Comparison of ENCODE assay signal across 1 cellular context in the genomic region with DNA sequence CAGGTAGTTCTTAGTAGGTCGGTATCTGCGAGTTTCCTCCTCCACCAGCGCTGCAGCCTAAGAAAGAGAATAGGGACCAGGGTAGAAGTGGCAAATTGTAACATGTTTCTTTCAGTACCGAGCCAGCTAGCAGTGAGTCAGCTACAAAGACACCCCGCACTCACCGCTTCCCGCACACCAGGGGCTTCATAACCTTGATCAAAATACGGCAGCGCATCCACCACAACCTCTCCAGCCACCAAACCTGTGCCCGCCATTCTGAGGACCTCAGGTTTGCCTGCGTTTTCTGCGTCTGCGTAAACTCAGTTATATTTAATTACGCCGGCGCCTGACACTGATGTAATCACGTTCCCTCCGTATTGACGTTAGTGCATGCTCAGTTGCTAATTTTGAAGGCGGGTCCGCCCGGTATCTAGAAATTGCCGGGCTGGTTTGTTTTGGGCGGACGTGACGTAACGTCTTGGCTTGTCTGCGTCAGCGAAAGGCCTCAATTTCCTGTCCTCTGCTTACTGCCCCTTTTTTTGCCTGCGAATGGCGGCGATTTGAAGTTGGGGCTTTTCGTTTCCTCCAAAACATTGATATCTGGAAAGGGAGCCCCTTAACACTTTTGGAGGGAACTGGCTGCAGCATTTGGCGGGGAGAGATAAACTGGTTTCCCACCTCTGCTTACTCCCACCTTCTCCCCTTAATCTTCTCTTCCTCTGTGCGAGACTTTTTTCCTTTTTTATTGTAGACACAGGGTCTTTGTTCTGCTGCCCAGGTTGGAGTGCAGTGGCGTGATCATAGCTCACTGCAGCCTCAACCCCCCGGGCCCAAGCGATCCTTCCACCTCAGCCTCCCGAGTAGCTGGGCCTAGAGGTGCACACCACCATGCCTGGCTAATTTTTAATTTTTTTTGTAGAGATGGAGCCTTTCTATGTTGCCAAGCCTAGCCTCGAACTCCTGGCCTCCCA.
TF ChIP-seq lines count a peak whose summit lies in the region.

A gene (minus strand): TSS at position 281 of the 953 bp plus-strand sequence. CDS start 24 bp downstream, at position 257.

TF ChIP-seq in HEK293, 187 proteins besides CTCF, POLR2A, EP300 and RAD21 (continued from another document):
- no peak for TF ChIP-seq ZNF560 (tag by site-specific recombination; IDR thresholded peaks at IDR 0.05; ENCODE audit: borderline replicate concordance)
- TF ChIP-seq ZNF654 (tag by site-specific recombination; IDR thresholded peaks at IDR 0.05; ENCODE audit: low read depth) = no peak
- TF ChIP-seq, protein P1, sequence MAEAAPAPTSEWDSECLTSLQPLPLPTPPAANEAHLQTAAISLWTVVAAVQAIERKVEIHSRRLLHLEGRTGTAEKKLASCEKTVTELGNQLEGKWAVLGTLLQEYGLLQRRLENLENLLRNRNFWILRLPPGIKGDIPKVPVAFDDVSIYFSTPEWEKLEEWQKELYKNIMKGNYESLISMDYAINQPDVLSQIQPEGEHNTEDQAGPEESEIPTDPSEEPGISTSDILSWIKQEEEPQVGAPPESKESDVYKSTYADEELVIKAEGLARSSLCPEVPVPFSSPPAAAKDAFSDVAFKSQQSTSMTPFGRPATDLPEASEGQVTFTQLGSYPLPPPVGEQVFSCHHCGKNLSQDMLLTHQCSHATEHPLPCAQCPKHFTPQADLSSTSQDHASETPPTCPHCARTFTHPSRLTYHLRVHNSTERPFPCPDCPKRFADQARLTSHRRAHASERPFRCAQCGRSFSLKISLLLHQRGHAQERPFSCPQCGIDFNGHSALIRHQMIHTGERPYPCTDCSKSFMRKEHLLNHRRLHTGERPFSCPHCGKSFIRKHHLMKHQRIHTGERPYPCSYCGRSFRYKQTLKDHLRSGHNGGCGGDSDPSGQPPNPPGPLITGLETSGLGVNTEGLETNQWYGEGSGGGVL (tag by site-specific recombination; IDR thresholded peaks at IDR 0.05) = no peak
- no peak for TF ChIP-seq HOXD13 (CRISPR knock-in tag; IDR thresholded peaks at IDR 0.05; ENCODE audit: borderline replicate concordance)
- TF ChIP-seq, protein P2, sequence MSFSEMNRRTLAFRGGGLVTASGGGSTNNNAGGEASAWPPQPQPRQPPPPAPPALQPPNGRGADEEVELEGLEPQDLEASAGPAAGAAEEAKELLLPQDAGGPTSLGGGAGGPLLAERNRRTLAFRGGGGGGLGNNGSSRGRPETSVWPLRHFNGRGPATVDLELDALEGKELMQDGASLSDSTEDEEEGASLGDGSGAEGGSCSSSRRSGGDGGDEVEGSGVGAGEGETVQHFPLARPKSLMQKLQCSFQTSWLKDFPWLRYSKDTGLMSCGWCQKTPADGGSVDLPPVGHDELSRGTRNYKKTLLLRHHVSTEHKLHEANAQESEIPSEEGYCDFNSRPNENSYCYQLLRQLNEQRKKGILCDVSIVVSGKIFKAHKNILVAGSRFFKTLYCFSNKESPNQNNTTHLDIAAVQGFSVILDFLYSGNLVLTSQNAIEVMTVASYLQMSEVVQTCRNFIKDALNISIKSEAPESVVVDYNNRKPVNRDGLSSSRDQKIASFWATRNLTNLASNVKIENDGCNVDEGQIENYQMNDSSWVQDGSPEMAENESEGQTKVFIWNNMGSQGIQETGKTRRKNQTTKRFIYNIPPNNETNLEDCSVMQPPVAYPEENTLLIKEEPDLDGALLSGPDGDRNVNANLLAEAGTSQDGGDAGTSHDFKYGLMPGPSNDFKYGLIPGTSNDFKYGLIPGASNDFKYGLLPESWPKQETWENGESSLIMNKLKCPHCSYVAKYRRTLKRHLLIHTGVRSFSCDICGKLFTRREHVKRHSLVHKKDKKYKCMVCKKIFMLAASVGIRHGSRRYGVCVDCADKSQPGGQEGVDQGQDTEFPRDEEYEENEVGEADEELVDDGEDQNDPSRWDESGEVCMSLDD (tag by site-specific recombination; IDR thresholded peaks at IDR 0.05) = peak; percentile 49
- TF ChIP-seq, protein P3, sequence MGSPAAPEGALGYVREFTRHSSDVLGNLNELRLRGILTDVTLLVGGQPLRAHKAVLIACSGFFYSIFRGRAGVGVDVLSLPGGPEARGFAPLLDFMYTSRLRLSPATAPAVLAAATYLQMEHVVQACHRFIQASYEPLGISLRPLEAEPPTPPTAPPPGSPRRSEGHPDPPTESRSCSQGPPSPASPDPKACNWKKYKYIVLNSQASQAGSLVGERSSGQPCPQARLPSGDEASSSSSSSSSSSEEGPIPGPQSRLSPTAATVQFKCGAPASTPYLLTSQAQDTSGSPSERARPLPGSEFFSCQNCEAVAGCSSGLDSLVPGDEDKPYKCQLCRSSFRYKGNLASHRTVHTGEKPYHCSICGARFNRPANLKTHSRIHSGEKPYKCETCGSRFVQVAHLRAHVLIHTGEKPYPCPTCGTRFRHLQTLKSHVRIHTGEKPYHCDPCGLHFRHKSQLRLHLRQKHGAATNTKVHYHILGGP (tag by site-specific recombination; IDR thresholded peaks at IDR 0.05) = no peak
- TF ChIP-seq MEIS1 (CRISPR knock-in tag; IDR thresholded peaks at IDR 0.05; ENCODE audit: borderline replicate concordance) = no peak
- TF ChIP-seq ZNF624 (tag by site-specific recombination; IDR thresholded peaks at IDR 0.05) = no peak
- TF ChIP-seq ZNF10 (tag by site-specific recombination; IDR thresholded peaks at IDR 0.05) = no peak
- TF ChIP-seq ZNF549 (tag by site-specific recombination; IDR thresholded peaks at IDR 0.05) = no peak
- TF ChIP-seq KLF10 (tag by site-specific recombination; IDR thresholded peaks at IDR 0.05) = peak; percentile 68; the same call in 1 of the 2 replicates
- TF ChIP-seq, protein P4, sequence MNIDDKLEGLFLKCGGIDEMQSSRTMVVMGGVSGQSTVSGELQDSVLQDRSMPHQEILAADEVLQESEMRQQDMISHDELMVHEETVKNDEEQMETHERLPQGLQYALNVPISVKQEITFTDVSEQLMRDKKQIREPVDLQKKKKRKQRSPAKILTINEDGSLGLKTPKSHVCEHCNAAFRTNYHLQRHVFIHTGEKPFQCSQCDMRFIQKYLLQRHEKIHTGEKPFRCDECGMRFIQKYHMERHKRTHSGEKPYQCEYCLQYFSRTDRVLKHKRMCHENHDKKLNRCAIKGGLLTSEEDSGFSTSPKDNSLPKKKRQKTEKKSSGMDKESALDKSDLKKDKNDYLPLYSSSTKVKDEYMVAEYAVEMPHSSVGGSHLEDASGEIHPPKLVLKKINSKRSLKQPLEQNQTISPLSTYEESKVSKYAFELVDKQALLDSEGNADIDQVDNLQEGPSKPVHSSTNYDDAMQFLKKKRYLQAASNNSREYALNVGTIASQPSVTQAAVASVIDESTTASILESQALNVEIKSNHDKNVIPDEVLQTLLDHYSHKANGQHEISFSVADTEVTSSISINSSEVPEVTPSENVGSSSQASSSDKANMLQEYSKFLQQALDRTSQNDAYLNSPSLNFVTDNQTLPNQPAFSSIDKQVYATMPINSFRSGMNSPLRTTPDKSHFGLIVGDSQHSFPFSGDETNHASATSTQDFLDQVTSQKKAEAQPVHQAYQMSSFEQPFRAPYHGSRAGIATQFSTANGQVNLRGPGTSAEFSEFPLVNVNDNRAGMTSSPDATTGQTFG (tag by site-specific recombination; IDR thresholded peaks at IDR 0.05; ENCODE audit: borderline replicate concordance) = no peak
- TF ChIP-seq KLF16 (tag by site-specific recombination; IDR thresholded peaks at IDR 0.05) = no peak
- no peak for TF ChIP-seq ZNF514 (tag by site-specific recombination; IDR thresholded peaks at IDR 0.05)
